ENCODE assay signal across 13 cellular contexts in genomic region chr17:21194210-21194609, GRCh38. TPM values are rescaled to one million over a fixed set of nuclear protein-coding genes. Genes with fewer than 3 reads are reported as not detected.
DNase-seq lines count a peak whose midpoint lies in the region; ATAC-seq and TF ChIP-seq lines count a peak whose summit lies in the region.
"Had no signal": no experiment of that assay in that cellular context is flagged by ENCODE, and none has a peak within 500 bp of the region (broad histone marks: within the 10 kb centered on the region; RNA-seq: fewer than 3 reads in every experiment).

No MANE protein-coding gene starts in this region.

- CTCF ChIA-PET in PC-3 (lab: Charles Lee), result interaction anchor here (0.6 kb wide), 1 partner anchor 245 kb away, joined by 3 read pairs; no protein-coding TSS in a partner anchor

- H3F3A ChIP-seq in PC-3 (ENCODE audit: low read length, unreplicated experiment), result no peaks in the 10 kb centered on the region

- intact Hi-C loops in Right ventricle myocardium superior (cut with DNase I), result no loop called here
- intact Hi-C loops in ascending aorta (cut with DNase I), result no loop called here
- intact Hi-C loops in upper lobe of right lung (cut with DNase I), result no loop called here
- intact Hi-C loops in lower lobe of right lung (cut with DNase I), result no loop called here
- intact Hi-C loops in PC-3 (cut with micrococcal nuclease), result no loop called here

- no peak overlapping the region for H2AFZ ChIP-seq in PC-3 (ENCODE audit: low read length)

- no TSS peak for BruUV-seq in PC-3 (replicated peaks; lab: Mats Ljungman, UMichigan)

- DNase-seq in Right ventricle myocardium superior (no peak), right atrium auricular region (ENCODE audit: low spot score) (no peak), ascending aorta (ENCODE audit: low spot score in 2 of 2) (no peak), upper lobe of right lung (no peak), lower lobe of right lung (no peak), type B pancreatic cell (ENCODE audit: extremely low spot score, unreplicated experiment) (no peak), PC-3 (no peak)
- DNase-seq: left lung; pancreas; stimulated activated naive CD4-positive, alpha-beta T cell had no signal

- H3K27ac ChIP-seq in right atrium auricular region (peak overlapping the region in 1 of 2 donors; percentile 16), ascending aorta (peak overlapping the region; percentile 16 to 20), upper lobe of right lung (peak overlapping the region; percentile 6), lower lobe of right lung (no peak overlapping the region), PC-3 (ENCODE audit: low read length) (no peak overlapping the region)
- H3K27ac ChIP-seq: left lung, pancreas had no signal

- H3K9me3 ChIP-seq in right atrium auricular region (no peaks in the 10 kb centered on the region), ascending aorta (no peaks in the 10 kb centered on the region), mucosa of stomach (ENCODE audit: control insufficient read depth, low read length) (no peaks in the 10 kb centered on the region), upper lobe of right lung (no peaks in the 10 kb centered on the region), lower lobe of right lung (no peaks in the 10 kb centered on the region), PC-3 (ENCODE audit: low read length) (no peaks in the 10 kb centered on the region)
- H3K9me3 ChIP-seq: left lung, pancreas had no signal

- H3K9me2 ChIP-seq in PC-3 (replicated peaks; ENCODE audit: low read length), result no peaks in the 10 kb centered on the region

- H3K4me3 Mint-ChIP-seq in type B pancreatic cell, result no peak overlapping the region
- H3K4me3 Mint-ChIP-seq: B cell had no signal

- H3K4me1 ChIP-seq in right atrium auricular region (peaks cover 0 to 22% of the 10 kb centered on the region in 2 donors), ascending aorta (peaks cover 0 to 15% of the 10 kb centered on the region in 2 donors), mucosa of stomach (ENCODE audit: control insufficient read depth, insufficient read depth, low read length) (no peaks in the 10 kb centered on the region), upper lobe of right lung (peaks cover 17% of the 10 kb centered on the region), lower lobe of right lung (no peaks in the 10 kb centered on the region), PC-3 (ENCODE audit: insufficient read depth, low read length) (no peaks in the 10 kb centered on the region)
- H3K4me1 ChIP-seq: pancreas had no signal

- peaks cover 10% of the 10 kb centered on the region for H3K4me1 Mint-ChIP-seq in type B pancreatic cell (ENCODE audit: unreplicated experiment)

- peaks cover 21% of the 10 kb centered on the region for H3K79me2 ChIP-seq in PC-3 (ENCODE audit: low read length)

- H3K9me3 Mint-ChIP-seq in type B pancreatic cell, result no peaks in the 10 kb centered on the region

- H3K4me3 ChIP-seq in right atrium auricular region (no peak overlapping the region), ascending aorta (no peak overlapping the region), mucosa of stomach (ENCODE audit: low read length) (peak overlapping the region; percentile 28), upper lobe of right lung (no peak overlapping the region), lower lobe of right lung (no peak overlapping the region), PC-3 (ENCODE audit: low read length) (no peak overlapping the region)
- H3K4me3 ChIP-seq: left lung, pancreas had no signal

- ATAC-seq in Right ventricle myocardium superior (ENCODE audit: poor library complexity) (peak; percentile 38), upper lobe of right lung (no peak), lower lobe of right lung (no peak), PC-3 (no peak)
- ATAC-seq: left lung had no signal

- H3K36me3 Mint-ChIP-seq in type B pancreatic cell, result peaks cover 29% of the 10 kb centered on the region

- no peak overlapping the region for H3K9ac ChIP-seq in mucosa of stomach (ENCODE audit: low read length)
- no peak overlapping the region for H3K9ac ChIP-seq in PC-3 (ENCODE audit: low read length)

- H3K27me3 Mint-ChIP-seq in type B pancreatic cell, result no peaks in the 10 kb centered on the region
- H3K27me3 Mint-ChIP-seq: B cell had no signal

- TF ChIP-seq CTCF in right atrium auricular region (IDR thresholded peaks at IDR 0.05), result no peak
- TF ChIP-seq CTCF in ascending aorta (IDR thresholded peaks at IDR 0.05), result no peak
- TF ChIP-seq CTCF in upper lobe of right lung (IDR thresholded peaks at IDR 0.05), result no peak
- TF ChIP-seq CTCF in lower lobe of right lung (IDR thresholded peaks at IDR 0.05), result no peak
- no peak for TF ChIP-seq CTCF in type B pancreatic cell (conservative IDR thresholded peaks at IDR 0.05)
- no peak for TF ChIP-seq CTCF in PC-3 (conservative IDR thresholded peaks at IDR 0.05; ENCODE audit: low read depth, low read length)

- H3K36me3 ChIP-seq in right atrium auricular region (peaks cover 24% of the 10 kb centered on the region), ascending aorta (peaks cover 19 to 29% of the 10 kb centered on the region in 2 donors), mucosa of stomach (ENCODE audit: control insufficient read depth, insufficient read depth, low read length) (no peaks in the 10 kb centered on the region), upper lobe of right lung (peaks cover 22% of the 10 kb centered on the region), lower lobe of right lung (peaks cover 46% of the 10 kb centered on the region), PC-3 (ENCODE audit: low read depth, low read length) (peaks cover 26% of the 10 kb centered on the region)

- no peak overlapping the region for H3K4me2 ChIP-seq in PC-3 (ENCODE audit: low read length)

- H4K20me1 ChIP-seq in PC-3 (ENCODE audit: low read length), result peaks cover 17% of the 10 kb centered on the region

- H3K27me3 ChIP-seq in right atrium auricular region, result no peaks in the 10 kb centered on the region
- H3K27me3 ChIP-seq in ascending aorta, result no peaks in the 10 kb centered on the region
- no peaks in the 10 kb centered on the region for H3K27me3 ChIP-seq in mucosa of stomach (ENCODE audit: control insufficient read depth, insufficient read depth, low read length)
- H3K27me3 ChIP-seq in upper lobe of right lung, result no peaks in the 10 kb centered on the region
- H3K27me3 ChIP-seq in lower lobe of right lung (ENCODE audit: low read depth), result no peaks in the 10 kb centered on the region
- H3K27me3 ChIP-seq in PC-3 (ENCODE audit: low read length), result no peaks in the 10 kb centered on the region
- H3K27me3 ChIP-seq: dorsolateral prefrontal cortex, left lung, pancreas had no signal

- no peak overlapping the region for H3K27ac Mint-ChIP-seq in type B pancreatic cell
- H3K27ac Mint-ChIP-seq: B cell had no signal

- POLR2A ChIA-PET in PC-3 (lab: Charles Lee; ENCODE audit: unreplicated experiment), result no interaction called here

RNA-seq across cellular contexts. Expression of gene TMEM11, which starts 19.8 kb away (rescaled TPM):
- 31.9 TPM for total RNA-seq in Right ventricle myocardium superior
- total RNA-seq in right atrium auricular region, result 10 to 100 TPM; 25.5 to 27.2 TPM
- 25.7 TPM for total RNA-seq in ascending aorta
- 24.2 TPM for total RNA-seq in upper lobe of right lung
- 20.2 TPM for total RNA-seq in lower lobe of right lung
- 28.4 and 33.4 TPM in 2 replicates for total RNA-seq in type B pancreatic cell (ENCODE audit: low replicate concordance)
- 58.1 and 70.8 TPM in 2 replicates for total RNA-seq in PC-3 (2014; rRNA removed)

RNA-seq across cellular contexts. Expression of gene NATD1, which starts 59.0 kb away (rescaled TPM):
- total RNA-seq in Right ventricle myocardium superior, result 19.1 TPM
- 10 to 100 TPM; 15.4 to 17.0 TPM for total RNA-seq in right atrium auricular region
- total RNA-seq in ascending aorta, result 13.4 TPM
- 19.5 TPM for total RNA-seq in upper lobe of right lung
- total RNA-seq in lower lobe of right lung, result 15.7 TPM
- total RNA-seq in type B pancreatic cell (ENCODE audit: low replicate concordance), result 9.8 and 10.7 TPM in 2 replicates
- total RNA-seq in PC-3 (2014; rRNA removed), result 0.69 and 0.73 TPM in 2 replicates

Comparison
In these comparisons a context has a peak if more than half of its experiments do, and no peak if none do; other contexts are left out.
1. H3K27ac ChIP-seq: peak in ascending aorta (2 of 2) and upper lobe of right lung (single experiment); none in lower lobe of right lung (single experiment) and PC-3 (single experiment).